In genomic region chr22:43213066-43213465, GRCh38 we compare ENCODE assay signal across 1 cellular context.
TF ChIP-seq lines count a peak whose summit lies in the region.

No MANE protein-coding gene starts in this region.

TF ChIP-seq in IMR-90, 13 proteins besides CTCF, POLR2A, EP300 and RAD21:
- no peak for TF ChIP-seq CEBPB (IDR thresholded peaks at IDR 0.05; ENCODE audit: low read depth, low read length)
- TF ChIP-seq SMC3 (IDR thresholded peaks at IDR 0.05; ENCODE audit: low read depth, low read length) = no peak
- TF ChIP-seq CHD1 (IDR thresholded peaks at IDR 0.05; ENCODE audit: low read depth, low read length) = no peak
- no peak for TF ChIP-seq RCOR1 (IDR thresholded peaks at IDR 0.05; ENCODE audit: insufficient replicate concordance, low read length)
- TF ChIP-seq RFX5 (IDR thresholded peaks at IDR 0.05; ENCODE audit: low read depth, low read length) = no peak
- TF ChIP-seq FOS (IDR thresholded peaks at IDR 0.05; ENCODE audit: low read depth, low read length) = no peak
- TF ChIP-seq MAZ (IDR thresholded peaks at IDR 0.05; ENCODE audit: borderline replicate concordance, low read depth, low read length) = no peak
- no peak for TF ChIP-seq MAFK (IDR thresholded peaks at IDR 0.05; ENCODE audit: low read depth, low read length)
- TF ChIP-seq BHLHE40 (IDR thresholded peaks at IDR 0.05; ENCODE audit: low read depth, low read length) = no peak
- no peak for TF ChIP-seq MXI1 (IDR thresholded peaks at IDR 0.05; ENCODE audit: borderline replicate concordance, low read depth, low read length)
- TF ChIP-seq ELK1 (IDR thresholded peaks at IDR 0.05; ENCODE audit: borderline replicate concordance, low read depth, low read length) = no peak
- TF ChIP-seq, protein P1, sequence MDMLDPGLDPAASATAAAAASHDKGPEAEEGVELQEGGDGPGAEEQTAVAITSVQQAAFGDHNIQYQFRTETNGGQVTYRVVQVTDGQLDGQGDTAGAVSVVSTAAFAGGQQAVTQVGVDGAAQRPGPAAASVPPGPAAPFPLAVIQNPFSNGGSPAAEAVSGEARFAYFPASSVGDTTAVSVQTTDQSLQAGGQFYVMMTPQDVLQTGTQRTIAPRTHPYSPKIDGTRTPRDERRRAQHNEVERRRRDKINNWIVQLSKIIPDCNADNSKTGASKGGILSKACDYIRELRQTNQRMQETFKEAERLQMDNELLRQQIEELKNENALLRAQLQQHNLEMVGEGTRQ (IDR thresholded peaks at IDR 0.05; ENCODE audit: low read depth, low read length) = no peak
- TF ChIP-seq NFE2L2 (IDR thresholded peaks at IDR 0.05; ENCODE audit: low read depth, low read length) = no peak
TF ChIP-seq in IMR-90: peak in this region for 0.
